23 cellular contexts compared by ENCODE assay signal in genomic region chr3:128400683-128401082, GRCh38.
DNase-seq lines count a peak whose midpoint lies in the region; ATAC-seq and TF ChIP-seq lines count a peak whose summit lies in the region.
"Had no signal": no experiment of that assay in that cellular context is flagged by ENCODE, and none has a peak within 500 bp of the region (broad histone marks: within the 10 kb centered on the region; RNA-seq: fewer than 3 reads in every experiment).

No MANE protein-coding gene starts in this region.

- H3K27me3 ChIP-seq in GM23338 (ENCODE audit: insufficient read depth) (no peaks in the 10 kb centered on the region), endodermal cell (ENCODE audit: control insufficient read depth, insufficient read depth, low read length, poor library complexity, severe bottlenecking) (no peaks in the 10 kb centered on the region)

- no peak overlapping the region for H3K9ac ChIP-seq in endodermal cell (ENCODE audit: extremely low read depth, low read length, poor library complexity, severe bottlenecking)

- H3K4me3 ChIP-seq in GM23338 (no peak overlapping the region), endodermal cell (ENCODE audit: low read length) (no peak overlapping the region)
- H3K4me3 ChIP-seq: SK-N-MC had no signal

- TF ChIP-seq CTCF in GM23338 (conservative IDR thresholded peaks at IDR 0.05; ENCODE audit: low read depth in 2 of 2) (no peak), endodermal cell (conservative IDR thresholded peaks at IDR 0.05) (no peak), neural crest cell (conservative IDR thresholded peaks at IDR 0.05) (no peak), mesothelial cell of epicardium (IDR thresholded peaks at IDR 0.05; ENCODE audit: unreplicated experiment) (no peak)

- no peaks in the 10 kb centered on the region for H3K4me1 ChIP-seq in GM23338 (ENCODE audit: insufficient read depth)
- peaks cover 32% of the 10 kb centered on the region for H3K4me1 ChIP-seq in endodermal cell (ENCODE audit: control insufficient read depth, insufficient read depth, low read length)

- H3K36me3 Mint-ChIP-seq in GM23338 (ENCODE audit: low read depth) (no peaks in the 10 kb centered on the region), endodermal cell (ENCODE audit: low read depth) (no peaks in the 10 kb centered on the region), neural crest cell (ENCODE audit: low read depth) (no peaks in the 10 kb centered on the region), mesothelial cell of epicardium (no peaks in the 10 kb centered on the region), T-helper 17 cell (ENCODE audit: low read depth) (no peaks in the 10 kb centered on the region)

- 74 to 83% methylated on average over 5 to 10 of the region's 10 CpGs for WGBS in endodermal cell (ENCODE audit: insufficient coverage in 1 of 2, insufficient read length in 1 of 2), 2 experiments

- H3K27ac Mint-ChIP-seq in GM23338: peak overlapping the region; percentile 59; the same call in 1 of the 2 replicates
- H3K27ac Mint-ChIP-seq in endodermal cell: peak overlapping the region; percentile 82
- peak overlapping the region; percentile 84 for H3K27ac Mint-ChIP-seq in neural crest cell (ENCODE audit: unreplicated experiment)
- H3K27ac Mint-ChIP-seq in mesothelial cell of epicardium: no peak overlapping the region
- H3K27ac Mint-ChIP-seq in T-helper 17 cell: no peak overlapping the region

- no peak overlapping the region for H3K4me2 ChIP-seq in GM23338

- H3K79me2 ChIP-seq in GM23338 (replicated peaks; ENCODE audit: insufficient read depth): no peaks in the 10 kb centered on the region

- no peaks in the 10 kb centered on the region for H3K9me2 ChIP-seq in GM23338 (ENCODE audit: insufficient read depth)

- H3K27ac ChIP-seq in GM23338 (ENCODE audit: low read depth) (no peak overlapping the region), endodermal cell (ENCODE audit: low read depth, low read length) (peak overlapping the region; percentile 77)
- H3K27ac ChIP-seq: RWPE1, SK-N-MC had no signal

- H3K4me1 Mint-ChIP-seq in GM23338: peaks cover 27% of the 10 kb centered on the region
- peaks cover 47% of the 10 kb centered on the region for H3K4me1 Mint-ChIP-seq in endodermal cell
- H3K4me1 Mint-ChIP-seq in neural crest cell: peaks cover 27% of the 10 kb centered on the region
- peaks cover 33% of the 10 kb centered on the region for H3K4me1 Mint-ChIP-seq in mesothelial cell of epicardium
- peaks cover 3% of the 10 kb centered on the region for H3K4me1 Mint-ChIP-seq in T-helper 17 cell

- H4K20me1 ChIP-seq in GM23338 (replicated peaks; ENCODE audit: insufficient read depth): no peaks in the 10 kb centered on the region

- no peaks in the 10 kb centered on the region for H3F3A ChIP-seq in GM23338 (replicated peaks; ENCODE audit: low read depth)

- H3K36me3 ChIP-seq in GM23338 (ENCODE audit: insufficient read depth): no peaks in the 10 kb centered on the region
- H3K36me3 ChIP-seq in endodermal cell (ENCODE audit: control insufficient read depth, insufficient read depth, low read length): no peaks in the 10 kb centered on the region

- H3K27me3 Mint-ChIP-seq in GM23338 (ENCODE audit: insufficient read depth, low read depth, poor library complexity) (peaks cover 11% of the 10 kb centered on the region), endodermal cell (ENCODE audit: insufficient read depth) (no peaks in the 10 kb centered on the region), neural crest cell (ENCODE audit: low read depth) (no peaks in the 10 kb centered on the region), mesothelial cell of epicardium (ENCODE audit: low read depth) (no peaks in the 10 kb centered on the region), T-helper 17 cell (no peaks in the 10 kb centered on the region)

- no peaks in the 10 kb centered on the region for H3K9me3 Mint-ChIP-seq in GM23338
- no peaks in the 10 kb centered on the region for H3K9me3 Mint-ChIP-seq in endodermal cell
- no peaks in the 10 kb centered on the region for H3K9me3 Mint-ChIP-seq in neural crest cell
- H3K9me3 Mint-ChIP-seq in mesothelial cell of epicardium: no peaks in the 10 kb centered on the region

- no peak overlapping the region for H3K4me3 Mint-ChIP-seq in GM23338
- no peak overlapping the region for H3K4me3 Mint-ChIP-seq in endodermal cell
- no peak overlapping the region for H3K4me3 Mint-ChIP-seq in neural crest cell
- no peak overlapping the region for H3K4me3 Mint-ChIP-seq in mesothelial cell of epicardium
- no peak overlapping the region for H3K4me3 Mint-ChIP-seq in T-helper 17 cell

- H2AFZ ChIP-seq in GM23338: no peak overlapping the region

- H3K9me3 ChIP-seq in endodermal cell (ENCODE audit: control insufficient read depth, low read length) (no peaks in the 10 kb centered on the region), T-helper 17 cell (ENCODE audit: control insufficient read depth, low read length, poor library complexity, severe bottlenecking) (no peaks in the 10 kb centered on the region)

- ATAC-seq in GM23338 (peak; percentile 64), T-helper 17 cell (no peak), HG03025 (IDR thresholded peaks at IDR 0.05; ENCODE audit: low FRiP score, unreplicated experiment) (no peak)

- DNase-seq in GM23338 (ENCODE audit: low spot score) (no peak), NCI-H146 treated with DMSO at 0.1 percent for 48 hours (lab: John Stamatoyannopoulos, UW; ENCODE audit: unreplicated experiment) (peak; percentile 74), endodermal cell (peak; percentile 71), neural crest cell (ENCODE audit: low read depth, low spot score) (no peak), mesothelial cell of epicardium (ENCODE audit: low spot score in 2 of 2, unreplicated experiment in 2 of 2) (no peak), T-helper 17 cell (no peak), NCI-H446 treated with DMSO at 0.1 percent for 48 hours (lab: John Stamatoyannopoulos, UW) (no peak)
- DNase-seq: DMS153, DND-41, GOT3, KBM-7, MV-4-11, NCI-H1105, NCI-H1436 treated with DMSO at 0.1 percent for 48 hours, NCI-H2029, NCI-H446, NCI-H526, NCI-H82, SHP77, SW 1271 had no signal

TF ChIP-seq in GM23338, 12 proteins besides CTCF, POLR2A, EP300 and RAD21:
- TF ChIP-seq JUNB (IDR thresholded peaks at IDR 0.05; ENCODE audit: unreplicated experiment): no peak
- no peak for TF ChIP-seq CREB1 (CRISPR knock-in tag; IDR thresholded peaks at IDR 0.05; ENCODE audit: low read depth)
TF ChIP-seq in GM23338: peak in this region for 0.

Comparison
In these comparisons a context has a peak if more than half of its experiments do, and no peak if none do; other contexts are left out.
1. DNase-seq: peak in NCI-H146 treated with DMSO at 0.1 percent for 48 hours (single experiment) and endodermal cell (single experiment); none in GM23338 (single experiment), neural crest cell (single experiment), mesothelial cell of epicardium (0 of 2), T-helper 17 cell (0 of 3) and NCI-H446 treated with DMSO at 0.1 percent for 48 hours (single experiment).
2. H3K27ac Mint-ChIP-seq: peak in GM23338 (single experiment), endodermal cell (single experiment) and neural crest cell (single experiment); none in mesothelial cell of epicardium (single experiment) and T-helper 17 cell (single experiment).